15 cellular contexts compared by ENCODE assay signal in genomic region chr11:18523079-18523478, GRCh38. TPM values are rescaled to one million over a fixed set of nuclear protein-coding genes. Genes with fewer than 3 reads are reported as not detected.
DNase-seq lines count a peak whose midpoint lies in the region; ATAC-seq and TF ChIP-seq lines count a peak whose summit lies in the region.
"Had no signal": no experiment of that assay in that cellular context is flagged by ENCODE, and none has a peak within 500 bp of the region (broad histone marks: within the 10 kb centered on the region; RNA-seq: fewer than 3 reads in every experiment).

No MANE protein-coding gene starts in this region.

- peak overlapping the region in 3 of 8 donors; percentile 4 to 31 (median 18) for H3K4me3 Mint-ChIP-seq in CD4-positive, alpha-beta memory T cell
- H3K4me3 Mint-ChIP-seq in central memory CD8-positive, alpha-beta T cell = no peak overlapping the region
- peak overlapping the region in 3 of 10 donors; percentile 16 to 32 (median 25) for H3K4me3 Mint-ChIP-seq in naive thymus-derived CD4-positive, alpha-beta T cell
- H3K4me3 Mint-ChIP-seq: H9 had no signal

- peaks cover 71% of the 10 kb centered on the region for H3K79me2 ChIP-seq in OCI-LY7 (ENCODE audit: insufficient read depth, low read depth, low read length)

- no peak for ATAC-seq in central memory CD8-positive, alpha-beta T cell (replicated peaks; ENCODE audit: extremely low read depth, poor library complexity, severe bottlenecking)
- ATAC-seq in naive thymus-derived CD4-positive, alpha-beta T cell = no peak
- no peak for ATAC-seq in HG03159 (IDR thresholded peaks at IDR 0.05; ENCODE audit: unreplicated experiment)
- no peak for ATAC-seq in GM19023 (IDR thresholded peaks at IDR 0.05; ENCODE audit: unreplicated experiment)
- ATAC-seq: CD8-positive, alpha-beta T cell had no signal

- H3K27me3 ChIP-seq in CD4-positive, alpha-beta memory T cell (ENCODE audit: insufficient read depth, low read length) = no peaks in the 10 kb centered on the region
- H3K27me3 ChIP-seq in naive thymus-derived CD4-positive, alpha-beta T cell (ENCODE audit: control insufficient read depth in 2 of 2, insufficient read depth in 2 of 2, low read length in 2 of 2) = no peaks in the 10 kb centered on the region

- no peak overlapping the region for H3K27ac ChIP-seq in CD4-positive, alpha-beta memory T cell (ENCODE audit: low read depth, low read length)
- no peak overlapping the region for H3K27ac ChIP-seq in OCI-LY7 (ENCODE audit: low read depth, low read length, poor library complexity, severe bottlenecking)
- no peak overlapping the region for H3K27ac ChIP-seq in naive thymus-derived CD4-positive, alpha-beta T cell (ENCODE audit: low read depth, low read length)

- H2AFZ ChIP-seq in OCI-LY7 (ENCODE audit: low read length) = no peak overlapping the region

- BruUV-seq in OCI-LY7 (replicated peaks; lab: Mats Ljungman, UMichigan) = no TSS peak

- peak overlapping the region; percentile 9; the same call in 1 of the 2 replicates for H3K4me2 ChIP-seq in OCI-LY7 (ENCODE audit: low read length)

- no peaks in the 10 kb centered on the region for H3K9me2 ChIP-seq in OCI-LY7 (ENCODE audit: insufficient read depth, low read length)

- no peaks in the 10 kb centered on the region for H3K36me3 ChIP-seq in CD4-positive, alpha-beta memory T cell (ENCODE audit: insufficient read depth, low read length)
- H3K36me3 ChIP-seq in OCI-LY7 (ENCODE audit: insufficient read depth, low read length) = peaks cover 29% of the 10 kb centered on the region
- H3K36me3 ChIP-seq in naive thymus-derived CD4-positive, alpha-beta T cell (ENCODE audit: control insufficient read depth in 2 of 3, insufficient read depth in 3 of 3, low read length in 3 of 3) = peaks cover 0 to 7% (median 0%) of the 10 kb centered on the region in 3 experiments

- H3K36me3 Mint-ChIP-seq in CD4-positive, alpha-beta memory T cell = peaks cover 22 to 48% of the 10 kb centered on the region in 2 donors
- H3K36me3 Mint-ChIP-seq in central memory CD8-positive, alpha-beta T cell (ENCODE audit: insufficient read depth) = peaks cover 32% of the 10 kb centered on the region
- peaks cover 5 to 20% (median 17%) of the 10 kb centered on the region in 5 donors for H3K36me3 Mint-ChIP-seq in naive thymus-derived CD4-positive, alpha-beta T cell

- H3K9me3 ChIP-seq in CD4-positive, alpha-beta memory T cell (ENCODE audit: control insufficient read depth in 1 of 2, low read length in 2 of 2) = no peaks in the 10 kb centered on the region
- no peaks in the 10 kb centered on the region for H3K9me3 ChIP-seq in OCI-LY7 (ENCODE audit: low read length)
- no peaks in the 10 kb centered on the region for H3K9me3 ChIP-seq in naive thymus-derived CD4-positive, alpha-beta T cell (ENCODE audit: control insufficient read depth in 2 of 3, low read length in 3 of 3)

- intact Hi-C loops in CD4-positive, alpha-beta memory T cell (cut with micrococcal nuclease) = no loop called here
- intact Hi-C loops in OCI-LY7 (cut with micrococcal nuclease; ENCODE audit: unreplicated experiment) = loop anchor here (10.0 kb wide), 1 partner anchor 508 kb away; the partner anchor contains the start of gene SERGEF
- intact Hi-C loops in naive thymus-derived CD4-positive, alpha-beta T cell (cut with micrococcal nuclease) = loop anchor here in 1 of 2 donors (10.0 kb wide), 1 partner anchor 1318 kb away; the partner anchor contains the start of gene PIK3C2A

- TF ChIP-seq CTCF in OCI-LY7 (conservative IDR thresholded peaks at IDR 0.05; ENCODE audit: low read length) = no peak

- peaks cover 5% of the 10 kb centered on the region; the same call in 1 of the 2 replicates for H4K20me1 ChIP-seq in OCI-LY7 (ENCODE audit: insufficient read depth, low read length)

- H3K27ac Mint-ChIP-seq in CD4-positive, alpha-beta memory T cell = peak overlapping the region in 4 of 7 donors; percentile 2 to 87 (median 52)
- peak overlapping the region; percentile 54 for H3K27ac Mint-ChIP-seq in central memory CD8-positive, alpha-beta T cell (ENCODE audit: low read depth)
- peak overlapping the region in 5 of 9 donors; percentile 8 to 57 (median 28) for H3K27ac Mint-ChIP-seq in naive thymus-derived CD4-positive, alpha-beta T cell

- no peaks in the 10 kb centered on the region for H3K27me3 Mint-ChIP-seq in CD4-positive, alpha-beta memory T cell
- no peaks in the 10 kb centered on the region for H3K27me3 Mint-ChIP-seq in central memory CD8-positive, alpha-beta T cell
- H3K27me3 Mint-ChIP-seq in naive thymus-derived CD4-positive, alpha-beta T cell = peaks cover 0 to 3% (median 0%) of the 10 kb centered on the region in 5 donors

- no peak overlapping the region for H3K4me3 ChIP-seq in CD4-positive, alpha-beta memory T cell (ENCODE audit: low read length in 2 of 2)
- H3K4me3 ChIP-seq in OCI-LY7 (ENCODE audit: low read depth, low read length, poor library complexity, severe bottlenecking) = peak overlapping the region; percentile 18
- no peak overlapping the region for H3K4me3 ChIP-seq in naive thymus-derived CD4-positive, alpha-beta T cell (ENCODE audit: low read length)

- POLR2A ChIA-PET in CD4-positive, alpha-beta memory T cell (lab: Charles Lee; ENCODE audit: partially characterized antibody) = interaction anchor here (2.0 kb wide), 1 partner anchor 201 kb away, joined by 6 read pairs; the partner anchor contains the start of genes GTF2H1 and HPS5
- POLR2A ChIA-PET in OCI-LY7 (lab: Charles Lee) = interaction anchor here (0.5 to 1.7 kb wide), 3 partner anchors 12 to 57 kb away, joined by 3 to 4 read pairs (median 3); no protein-coding TSS in a partner anchor
- POLR2A ChIA-PET in naive thymus-derived CD4-positive, alpha-beta T cell (lab: Charles Lee) = interaction anchor here (0.6 kb wide), 1 partner anchor 1222 kb away, joined by 4 read pairs; no protein-coding TSS in a partner anchor

- peaks cover 0 to 2% (median 0%) of the 10 kb centered on the region in 8 donors for H3K9me3 Mint-ChIP-seq in CD4-positive, alpha-beta memory T cell
- no peaks in the 10 kb centered on the region for H3K9me3 Mint-ChIP-seq in central memory CD8-positive, alpha-beta T cell
- H3K9me3 Mint-ChIP-seq in naive thymus-derived CD4-positive, alpha-beta T cell = peaks cover 0 to 4% (median 0%) of the 10 kb centered on the region in 11 donors
- H3K9me3 Mint-ChIP-seq: CD8-positive, alpha-beta T cell; H9 had no signal

- H3K4me1 Mint-ChIP-seq in CD4-positive, alpha-beta memory T cell = peaks cover 39 to 70% (median 50%) of the 10 kb centered on the region in 4 donors
- H3K4me1 Mint-ChIP-seq in central memory CD8-positive, alpha-beta T cell = peaks cover 57% of the 10 kb centered on the region
- H3K4me1 Mint-ChIP-seq in naive thymus-derived CD4-positive, alpha-beta T cell = peaks cover 32 to 80% (median 57%) of the 10 kb centered on the region in 7 donors

- DNase-seq in CD4-positive, alpha-beta memory T cell = no peak
- DNase-seq in OCI-LY7 (ENCODE audit: low spot score) (no peak), NCI-H1436 treated with DMSO at 0.1 percent for 48 hours (lab: John Stamatoyannopoulos, UW) (no peak), NCI-H1092 (lab: John Stamatoyannopoulos, UW) (no peak)
- no peak for DNase-seq in central memory CD8-positive, alpha-beta T cell (ENCODE audit: low spot score in 2 of 2)
- no peak for DNase-seq in naive thymus-derived CD4-positive, alpha-beta T cell
- DNase-seq: CD8-positive, alpha-beta T cell; DMS 273 treated with DMSO at 0.1 percent for 48 hours; H9; NCI-H1105 treated with DMSO at 0.1 percent for 48 hours; NCI-H187 treated with DMSO at 0.1 percent for 48 hours; NCI-H774; SHP77 treated with DMSO at 0.1 percent for 48 hours had no signal

- CTCF ChIA-PET in CD4-positive, alpha-beta memory T cell (lab: Charles Lee; ENCODE audit: partially characterized antibody) = interaction anchor here (1.2 kb wide), 1 partner anchor 17 kb away, joined by 4 read pairs; no protein-coding TSS in a partner anchor
- CTCF ChIA-PET in OCI-LY7 (lab: Charles Lee; ENCODE audit: unreplicated experiment) = no interaction called here
- CTCF ChIA-PET in naive thymus-derived CD4-positive, alpha-beta T cell (lab: Charles Lee) = interaction anchor here (0.5 kb wide), 1 partner anchor 128 kb away, joined by 3 read pairs; no protein-coding TSS in a partner anchor

- peaks cover 38% of the 10 kb centered on the region for H3K4me1 ChIP-seq in CD4-positive, alpha-beta memory T cell (ENCODE audit: insufficient read depth, low read length)
- peaks cover 37% of the 10 kb centered on the region for H3K4me1 ChIP-seq in OCI-LY7 (ENCODE audit: insufficient read depth, low read length, poor library complexity, severe bottlenecking)
- H3K4me1 ChIP-seq in naive thymus-derived CD4-positive, alpha-beta T cell (ENCODE audit: control insufficient read depth in 2 of 2, insufficient read depth in 2 of 2, low read length in 2 of 2) = peaks cover 18% of the 10 kb centered on the region in 2 donors

RNA-seq across cellular contexts. Expression of gene TSG101, which starts 3.7 kb away (rescaled TPM):
- 10 to 100 TPM; 40.0 to 41.2 TPM for total RNA-seq in CD4-positive, alpha-beta memory T cell
- polyA plus RNA-seq in CD4-positive, alpha-beta memory T cell = 10 to 100 TPM; 59.4 to 64.2 TPM
- 56.9 and 96.8 TPM in 2 replicates for total RNA-seq in OCI-LY7 (2014; rRNA removed; shearing (Covaris generic))
- total RNA-seq in OCI-LY7 (2022) = 54.2 and 72.1 TPM in 2 replicates
- 10 to 100 TPM; 16.8 to 46.3 (median 36.3) TPM for total RNA-seq in naive thymus-derived CD4-positive, alpha-beta T cell
- polyA plus RNA-seq in naive thymus-derived CD4-positive, alpha-beta T cell = 10 to 100 TPM; 40.8 to 61.4 TPM
